In genomic region chr18:76426738-76427305, GRCh38 we compare ENCODE assay signal across 8 cellular contexts.
DNase-seq lines count a peak whose midpoint lies in the region; ATAC-seq and TF ChIP-seq lines count a peak whose summit lies in the region.
"Had no signal": no experiment of that assay in that cellular context is flagged by ENCODE, and none has a peak within 500 bp of the region (broad histone marks: within the 10 kb centered on the region; RNA-seq: fewer than 3 reads in every experiment).

No MANE protein-coding gene starts in this region.

- H3K27me3 ChIP-seq in OCI-LY3 (ENCODE audit: low read depth, low read length), result no peaks in the 10 kb centered on the region

- ATAC-seq in sciatic nerve (peak; percentile 80), GM21447 (IDR thresholded peaks at IDR 0.05; ENCODE audit: unreplicated experiment) (no peak)

- DNase-seq in fibroblast of mammary gland (ENCODE audit: low read depth) (peak; percentile 49), sciatic nerve (ENCODE audit: low spot score) (peak; percentile 75), GDM1 (lab: John Stamatoyannopoulos, UW) (no peak), epidermal melanocyte (ENCODE audit: insufficient read length, low spot score) (no peak)

- no peak overlapping the region for H3K9ac ChIP-seq in OCI-LY3 (ENCODE audit: low read length)

- H3K9me3 ChIP-seq in OCI-LY3 (ENCODE audit: insufficient read depth, low read length), result no peaks in the 10 kb centered on the region

- no peak overlapping the region for H2AFZ ChIP-seq in OCI-LY3 (ENCODE audit: low read depth, low read length)

- H4K20me1 ChIP-seq in OCI-LY3 (ENCODE audit: insufficient read depth, low read length), result no peaks in the 10 kb centered on the region; the same call in 1 of the 2 replicates

- intact Hi-C loops in sciatic nerve (cut with DNase I), result no loop called here

- H3K4me2 ChIP-seq in OCI-LY3 (ENCODE audit: low read length), result no peak overlapping the region

- H3K4me3 ChIP-seq in OCI-LY3 (ENCODE audit: low read length) (no peak overlapping the region), fibroblast of mammary gland (ENCODE audit: control insufficient read depth, low read depth, low read length) (no peak overlapping the region)
- H3K4me3 ChIP-seq: skin epidermis had no signal

- H3K27ac ChIP-seq in OCI-LY3 (ENCODE audit: low read length), result no peak overlapping the region
- H3K27ac ChIP-seq: skin epidermis had no signal

- no peaks in the 10 kb centered on the region for H3K79me2 ChIP-seq in OCI-LY3 (ENCODE audit: low read length)

- no peaks in the 10 kb centered on the region for H3K4me1 ChIP-seq in OCI-LY3 (ENCODE audit: low read length)

- H3K36me3 ChIP-seq in OCI-LY3 (replicated peaks; ENCODE audit: low read depth, low read length), result no peaks in the 10 kb centered on the region

- TF ChIP-seq CTCF in GM12873 (IDR thresholded peaks at IDR 0.05; ENCODE audit: insufficient read depth, low read depth, low read length, missing control alignments) (peak; percentile 65), OCI-LY3 (IDR thresholded peaks at IDR 0.05; ENCODE audit: low read depth, low read length) (peak; percentile 68), fibroblast of mammary gland (conservative IDR thresholded peaks at IDR 0.05; ENCODE audit: control insufficient read depth, insufficient read depth, low read depth, low read length) (peak; percentile 88)

Comparison
In these comparisons a context has a peak if more than half of its experiments do, and no peak if none do; other contexts are left out.
1. DNase-seq: peak in fibroblast of mammary gland (single experiment) and sciatic nerve (single experiment); none in GDM1 (single experiment) and epidermal melanocyte (single experiment).
2. Peak in every context shown above with its lines, with median percentiles within 50 percentile points of each other: CTCF ChIP-seq.